Comparison of ENCODE assay signal across 8 cellular contexts in genomic region chr9:107283621-107284616, GRCh38. TPM values are rescaled to one million over a fixed set of nuclear protein-coding genes. Genes with fewer than 3 reads are reported as not detected.
DNase-seq lines count a peak whose midpoint lies in the region; ATAC-seq and TF ChIP-seq lines count a peak whose summit lies in the region.

No MANE protein-coding gene starts in this region.

- no peaks in the 10 kb centered on the region for H3K27me3 ChIP-seq in CD4-positive, alpha-beta T cell (ENCODE audit: control insufficient read depth, insufficient read depth, low read length)

- no peak for TF ChIP-seq CTCF in CD4-positive, alpha-beta T cell (IDR thresholded peaks at IDR 0.05)

- peaks cover 49% of the 10 kb centered on the region for H3K4me1 Mint-ChIP-seq in CD4-positive, alpha-beta T cell (ENCODE audit: low read depth)

- H3K9me3 ChIP-seq in CD4-positive, alpha-beta T cell (ENCODE audit: control insufficient read depth, low read length) = no peaks in the 10 kb centered on the region

- H3K27ac ChIP-seq in CD4-positive, alpha-beta T cell (ENCODE audit: low read depth, low read length) = peak overlapping the region; percentile 84
- H3K27ac ChIP-seq in epithelial cell of prostate = peak overlapping the region; percentile 91

- CTCF ChIA-PET in CD4-positive, alpha-beta T cell (lab: Charles Lee) = interaction anchor here (1.1 to 2.8 kb wide), 2 partner anchors 16 to 57 kb away, joined by 5 to 8 read pairs; no protein-coding TSS in a partner anchor

- H3K27me3 Mint-ChIP-seq in CD4-positive, alpha-beta T cell = no peaks in the 10 kb centered on the region

- H3K27ac Mint-ChIP-seq in CD4-positive, alpha-beta T cell = peak overlapping the region; percentile 91

- peak; percentile 21 for ATAC-seq in CD4-positive, alpha-beta T cell (ENCODE audit: poor library complexity)
- ATAC-seq in GM19397 (IDR thresholded peaks at IDR 0.05; ENCODE audit: unreplicated experiment) (peak; percentile 34), HG03520 (IDR thresholded peaks at IDR 0.05; ENCODE audit: unreplicated experiment) (peak; percentile 40)

- intact Hi-C loops in CD4-positive, alpha-beta T cell (cut with DNase I, micrococcal nuclease) = loop anchor here (2.0 to 10.0 kb wide), 2 partner anchors 15 to 1841 kb away; no protein-coding TSS in a partner anchor

- POLR2A ChIA-PET in CD4-positive, alpha-beta T cell (lab: Charles Lee) = interaction anchor here (0.6 to 2.2 kb wide), 9 partner anchors 10 to 1726 kb away, joined by 3 to 9 read pairs (median 3); no protein-coding TSS in a partner anchor

- peaks cover 18% of the 10 kb centered on the region for H3K36me3 Mint-ChIP-seq in CD4-positive, alpha-beta T cell (ENCODE audit: low read depth)

- DNase-seq in CD4-positive, alpha-beta T cell = peak; percentile 20 to 58 (median 40)
- DNase-seq in NOMO-1 (lab: John Stamatoyannopoulos, UW; ENCODE audit: unreplicated experiment in 2 of 2) = peak; percentile 59 to 71
- peak; percentile 30 for DNase-seq in activated T-cell treated with anti-CD3 and anti-CD28 coated beads for 1 hour (ENCODE audit: low read depth)
- DNase-seq in epithelial cell of prostate (ENCODE audit: low read depth, low spot score) = no peak
- DNase-seq in mucosa of gallbladder (ENCODE audit: low spot score) = peak; percentile 65
- peak; percentile 19 to 34 for DNase-seq in stimulated activated CD8-positive, alpha-beta memory T cell treated with anti-CD3 and anti-CD28 coated beads, Interleukin-4, amount 100 ng/mL, for 4 hours (ENCODE audit: low read depth in 2 of 2, low spot score in 1 of 2)

- peak overlapping the region; percentile 97 for H3K4me3 Mint-ChIP-seq in CD4-positive, alpha-beta T cell

- no peaks in the 10 kb centered on the region for H3K9me3 Mint-ChIP-seq in CD4-positive, alpha-beta T cell

RNA-seq across cellular contexts. Expression of gene RAD23B, which starts 0.8 kb away (rescaled TPM):
- total RNA-seq in CD4-positive, alpha-beta T cell = 10 to 100 TPM; 63.8 to 68.1 TPM
- total RNA-seq in mucosa of gallbladder = 115 TPM
